In the genomic region with DNA sequence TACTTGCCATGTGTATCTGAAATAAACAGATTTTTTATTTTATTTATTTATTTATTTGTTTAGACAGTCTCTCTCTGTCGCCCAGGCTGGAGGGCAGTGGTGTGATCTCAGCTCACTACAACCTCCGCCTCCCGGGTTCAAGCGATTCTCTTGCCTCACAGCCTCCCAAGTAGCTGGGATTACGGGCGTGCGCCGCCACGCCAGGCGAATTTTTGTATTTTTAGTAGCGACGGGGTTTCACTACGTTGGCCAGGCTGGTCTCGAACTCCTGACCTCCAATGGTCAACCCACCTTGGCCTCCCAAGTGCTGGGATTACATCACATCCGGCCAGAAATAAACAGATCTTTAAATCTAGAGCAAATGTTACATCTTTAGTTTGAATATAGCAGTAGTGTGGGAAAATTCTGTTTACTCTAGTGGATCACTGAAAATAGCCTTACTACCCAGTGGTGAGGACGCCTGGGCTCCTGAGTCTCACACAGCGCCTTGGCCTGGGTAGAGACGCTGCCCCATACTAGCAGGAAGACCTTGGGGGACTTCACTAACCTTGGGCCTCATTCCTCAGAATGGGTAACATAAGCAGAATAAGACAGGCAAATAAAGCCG, we compare ENCODE assay signal across 8 cellular contexts. TPM values are rescaled to one million over a fixed set of nuclear protein-coding genes. Genes with fewer than 3 reads are reported as not detected.
A peak's percentile ranks its signal among the peaks of the same experiment; 100 is the strongest.
DNase-seq lines count a peak whose midpoint lies in the region; ATAC-seq and TF ChIP-seq lines count a peak whose summit lies in the region.

No MANE protein-coding gene starts in this region.

- peak; percentile 59 for DNase-seq in GM12865 (ENCODE audit: low read depth)
- DNase-seq in NCI-H226 = peak; percentile 8
- DNase-seq in astrocyte of the hippocampus (ENCODE audit: low read depth, low spot score) = peak; percentile 26
- no peak for DNase-seq in left lung
- no peak for DNase-seq in testis
- DNase-seq in NCI-H1694 (lab: John Stamatoyannopoulos, UW) = no peak
- no peak for DNase-seq in cerebellar nuclear complex (lab: John Stamatoyannopoulos, UW)

- H3K4me1 ChIP-seq in left lung = peaks cover 17 to 33% of the 10 kb centered on the region in 2 donors
- H3K4me1 ChIP-seq in testis = peaks cover 6% of the 10 kb centered on the region

- TF ChIP-seq POLR2A in testis (IDR thresholded peaks at IDR 0.05) = no peak

- peak overlapping the region; percentile 99 for H3K27ac ChIP-seq in left lung
- peak overlapping the region; percentile 97 to 99 for H3K27ac ChIP-seq in testis

- H3K9me3 ChIP-seq in left lung (no peaks in the 10 kb centered on the region), testis (no peaks in the 10 kb centered on the region)

- ATAC-seq in left lung = no peak
- ATAC-seq in GM19452 (IDR thresholded peaks at IDR 0.05; ENCODE audit: unreplicated experiment) = no peak

- H3K27me3 ChIP-seq in left lung (no peaks in the 10 kb centered on the region), testis (no peaks in the 10 kb centered on the region)

- H3K36me3 ChIP-seq in left lung = peaks cover 0 to 31% of the 10 kb centered on the region in 2 donors
- no peaks in the 10 kb centered on the region for H3K36me3 ChIP-seq in testis (ENCODE audit: low read depth, missing control alignments)

- TF ChIP-seq CTCF in GM12865 (IDR thresholded peaks at IDR 0.05; ENCODE audit: insufficient read depth, low read depth, low read length, missing control alignments) = no peak
- no peak for TF ChIP-seq CTCF in left lung (IDR thresholded peaks at IDR 0.05)
- no peak for TF ChIP-seq CTCF in testis (IDR thresholded peaks at IDR 0.05)

- intact Hi-C loops in left lung (cut with DNase I) = no loop called here
- intact Hi-C loops in testis (cut with DNase I; ENCODE audit: low total_unique reads) = no loop called here

- WGBS in testis, 2 donors = 39 to 40% methylated on average over 19 of the region's 19 CpGs

- H3K4me3 ChIP-seq in GM12865 (ENCODE audit: low read depth, low read length) (peak overlapping the region; percentile 64), left lung (peak overlapping the region; percentile 53 to 81), testis (peak overlapping the region; percentile 81 to 93)

RNA-seq across cellular contexts. Expression of a gene that starts 0.7 kb away (rescaled TPM):
- total RNA-seq in left lung (10 to 100 TPM; 57.7 to 76.9 TPM), testis (100 to 1,000 TPM; 143 TPM)
- 85.8 TPM for polyA plus RNA-seq in testis (ENCODE audit: insufficient read depth, low read depth, low replicate concordance)

RNA-seq across cellular contexts. Expression of a gene that starts 1.6 kb away (rescaled TPM):
- total RNA-seq in left lung = 100 to 1,000 TPM; 237 to 299 TPM
- total RNA-seq in testis = 100 to 1,000 TPM; 310 to 377 TPM
- 186 TPM for polyA plus RNA-seq in testis (ENCODE audit: insufficient read depth, low read depth, low replicate concordance)

RNA-seq across cellular contexts. Expression of a gene that starts 47.3 kb away (rescaled TPM):
- total RNA-seq in left lung (10 to 100 TPM; 14.3 to 15.1 TPM), testis (10 to 100 TPM; 34.4 to 66.1 TPM)
- polyA plus RNA-seq in testis (ENCODE audit: insufficient read depth, low read depth, low replicate concordance) = 46.9 TPM

RNA-seq across cellular contexts. Expression of a gene that starts 49.7 kb away (rescaled TPM):
- total RNA-seq in left lung = 1 to 10 TPM; 1.2 to 1.6 TPM
- 1 to 10 TPM; 7.3 to 9.3 TPM for total RNA-seq in testis
- polyA plus RNA-seq in testis (ENCODE audit: insufficient read depth, low read depth, low replicate concordance) = 9.3 TPM

Comparison
In these comparisons a context has a peak if more than half of its experiments do, and no peak if none do; other contexts are left out.
1. DNase-seq: peak in GM12865 (single experiment), NCI-H226 (single experiment) and astrocyte of the hippocampus (single experiment); none in left lung (0 of 2), testis (single experiment), NCI-H1694 (single experiment) and cerebellar nuclear complex (0 of 2).
2. Peak in every context shown above with its lines, with median percentiles within 50 percentile points of each other: H3K4me3 ChIP-seq.